In the genomic region with DNA sequence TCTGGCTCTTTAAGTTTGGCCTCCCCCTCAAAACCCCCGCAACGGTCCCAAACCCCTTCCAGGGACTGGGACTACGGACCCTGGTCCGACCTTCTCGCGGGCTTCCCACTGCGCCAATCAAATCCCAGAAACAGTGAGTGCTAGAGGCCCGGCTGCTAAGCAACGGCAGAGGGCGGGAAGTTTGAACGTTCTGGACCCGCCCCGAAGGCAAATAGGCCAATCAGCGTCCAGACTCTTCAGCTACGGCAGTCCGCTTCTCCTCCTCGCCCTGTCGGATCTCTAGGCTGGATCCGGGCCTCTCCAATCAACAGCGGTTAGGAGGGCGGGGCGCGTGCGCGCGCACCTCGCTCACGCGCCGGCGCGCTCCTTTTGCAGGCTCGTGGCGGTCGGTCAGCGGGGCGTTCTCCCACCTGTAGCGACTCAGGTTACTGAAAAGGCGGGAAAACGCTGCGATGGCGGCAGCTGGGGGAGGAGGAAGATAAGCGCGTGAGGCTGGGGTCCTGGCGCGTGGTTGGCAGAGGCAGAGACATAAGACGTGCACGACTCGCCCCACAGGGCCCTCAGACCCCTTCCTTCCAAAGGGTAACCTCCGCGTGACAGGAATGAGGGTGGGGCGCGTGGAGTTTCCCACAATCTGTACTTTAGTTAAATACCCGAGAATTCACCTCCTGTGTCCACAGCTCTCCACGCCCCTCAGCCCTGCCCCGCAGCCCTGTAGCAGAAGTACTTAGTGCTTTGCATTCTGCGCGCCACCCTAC, we compare ENCODE assay signal across 8 cellular contexts. TPM values are rescaled to one million over a fixed set of nuclear protein-coding genes. Genes with fewer than 3 reads are reported as not detected.
DNase-seq lines count a peak whose midpoint lies in the region; ATAC-seq lines count a peak whose summit lies in the region.

A gene (plus strand): TSS at position 367 of the 758 bp plus-strand sequence. CDS start 462 bp downstream, outside the sequence.

- peak within 1 kb of the TSS; percentile 94 to 100 (median 99) for H3K4me3 Mint-ChIP-seq in naive B cell
- peak within 1 kb of the TSS; percentile 84 for H3K4me3 Mint-ChIP-seq in stimulated activated effector memory CD8-positive, alpha-beta T cell treated with anti-CD3 and anti-CD28 coated beads, Interleukin-12 subunit alpha, Interleukin-12 subunit beta, amount 100 ng/mL, for 72 hours

- H3K9me3 Mint-ChIP-seq in naive B cell, result no peaks in the 10 kb centered on the region
- H3K9me3 Mint-ChIP-seq in stimulated activated effector memory CD8-positive, alpha-beta T cell treated with anti-CD3 and anti-CD28 coated beads, Interleukin-12 subunit alpha, Interleukin-12 subunit beta, amount 100 ng/mL, for 72 hours, result no peaks in the 10 kb centered on the region

- peak within 1 kb of the TSS; percentile 94 to 100 (median 99) for H3K27ac Mint-ChIP-seq in naive B cell
- H3K27ac Mint-ChIP-seq in stimulated activated effector memory CD8-positive, alpha-beta T cell treated with anti-CD3 and anti-CD28 coated beads, Interleukin-12 subunit alpha, Interleukin-12 subunit beta, amount 100 ng/mL, for 72 hours, result peak within 1 kb of the TSS; percentile 92

- ATAC-seq in GM21723 (IDR thresholded peaks at IDR 0.05; ENCODE audit: unreplicated experiment) (peak; percentile 64), naive B cell (ENCODE audit: low read depth in 2 of 2) (peak; percentile 84 to 88)
- peak; percentile 93 for ATAC-seq in stimulated activated effector memory CD8-positive, alpha-beta T cell treated with anti-CD3 and anti-CD28 coated beads, Interleukin-12 subunit alpha, Interleukin-12 subunit beta, amount 100 ng/mL, for 72 hours

- DNase-seq in DMS79 (lab: John Stamatoyannopoulos, UW), result peak; percentile 92
- peak; percentile 97 for DNase-seq in KG1 (lab: John Stamatoyannopoulos, UW)
- DNase-seq in RKO (ENCODE audit: low spot score), result peak; percentile 99
- DNase-seq in activated T-helper 1 cell treated with Interleukin-2 at 50 U/mL for 16 hours (ENCODE audit: low read depth), result peak; percentile 90
- DNase-seq in fibroblast of gingiva (ENCODE audit: low read depth), result peak; percentile 99
- DNase-seq in naive B cell, result peak; percentile 94
- peak; percentile 85 to 98 for DNase-seq in stimulated activated effector memory CD8-positive, alpha-beta T cell treated with anti-CD3 and anti-CD28 coated beads, Interleukin-12 subunit alpha, Interleukin-12 subunit beta, amount 100 ng/mL, for 72 hours (ENCODE audit: low spot score in 2 of 2)

- no peaks in the 10 kb centered on the region for H3K27me3 Mint-ChIP-seq in naive B cell

- peaks cover 54 to 59% (median 56%) of the 10 kb centered on the region in 3 donors for H3K4me1 Mint-ChIP-seq in naive B cell
- peaks cover 52% of the 10 kb centered on the region for H3K4me1 Mint-ChIP-seq in stimulated activated effector memory CD8-positive, alpha-beta T cell treated with anti-CD3 and anti-CD28 coated beads, Interleukin-12 subunit alpha, Interleukin-12 subunit beta, amount 100 ng/mL, for 72 hours

- peaks cover 4 to 12% of the 10 kb centered on the region in 2 donors for H3K36me3 Mint-ChIP-seq in naive B cell
- H3K36me3 Mint-ChIP-seq in stimulated activated effector memory CD8-positive, alpha-beta T cell treated with anti-CD3 and anti-CD28 coated beads, Interleukin-12 subunit alpha, Interleukin-12 subunit beta, amount 100 ng/mL, for 72 hours, result peaks cover 71% of the 10 kb centered on the region

RNA-seq across cellular contexts. Expression of the gene that starts here (rescaled TPM):
- 1 to 10 TPM in 5 of 6 donors, not detected in 1; 1.9 to 9.3 (median 2.6) TPM for polyA plus RNA-seq in naive B cell (ENCODE audit: low read depth in 6 of 6)

Comparison
In these comparisons a context has a peak if more than half of its experiments do, and no peak if none do; other contexts are left out.
1. Peak in every context shown above with its lines: DNase-seq and ATAC-seq.